ENCODE assay signal across 8 cellular contexts in genomic region chr19:1864480-1865171, GRCh38. TPM values are rescaled to one million over a fixed set of nuclear protein-coding genes. Genes with fewer than 3 reads are reported as not detected.
A peak's percentile ranks its signal among the peaks of the same experiment; 100 is the strongest.
DNase-seq lines count a peak whose midpoint lies in the region; ATAC-seq and TF ChIP-seq lines count a peak whose summit lies in the region.

No MANE protein-coding gene starts in this region.

- H3K4me3 ChIP-seq in CD8-positive, alpha-beta memory T cell (ENCODE audit: low read length), result peak overlapping the region; percentile 66
- no peak overlapping the region for H3K4me3 ChIP-seq in KMS-11 (IDR thresholded peaks at IDR 0.05; ENCODE audit: insufficient read depth, low read depth, low read length)
- peak overlapping the region; percentile 59 to 73 for H3K4me3 ChIP-seq in duodenal mucosa (ENCODE audit: low read depth in 1 of 2, low read length in 2 of 2)
- peak overlapping the region; percentile 83 to 88 (median 86) for H3K4me3 ChIP-seq in right lobe of liver

- POLR2A ChIA-PET in CD8-positive, alpha-beta memory T cell (lab: Charles Lee), result interaction anchor here (0.7 to 2.0 kb wide), 6 partner anchors 8 to 41 kb away, joined by 3 to 14 read pairs (median 6); partner anchors contain the start of genes ADAT3 and SCAMP4
- POLR2A ChIA-PET in activated B cell treated with CpG ODN at 0.5 μM for 24 hours (lab: Charles Lee), result interaction anchor here (0.5 to 1.8 kb wide), 27 partner anchors 9 to 974 kb away, joined by 3 to 68 read pairs (median 6); partner anchors contain the start of genes ABHD17A, ADAT3, MKNK2 and REXO1

- peak overlapping the region in 3 of 8 donors; percentile 52 to 85 (median 81) for H3K27ac Mint-ChIP-seq in CD8-positive, alpha-beta memory T cell
- H3K27ac Mint-ChIP-seq in activated B cell treated with CpG ODN at 0.5 μM for 24 hours, result peak overlapping the region; percentile 92

- H3K9ac ChIP-seq in KMS-11 (peak overlapping the region; percentile 98), duodenal mucosa (ENCODE audit: low read depth in 1 of 2, low read length in 2 of 2) (peak overlapping the region; percentile 68 to 69)

- DNase-seq in CD8-positive, alpha-beta memory T cell, result peak in 3 of 5 donors; percentile 41 to 72 (median 54)
- DNase-seq in activated B cell treated with CpG ODN at 0.5 μM for 24 hours (peak; percentile 75), right lobe of liver (peak; percentile 85 to 87 (median 85)), putamen (ENCODE audit: low spot score) (no peak)
- peak; percentile 60 to 64 for DNase-seq in stimulated activated CD8-positive, alpha-beta memory T cell treated with anti-CD3 and anti-CD28 coated beads, Interleukin-15, amount 100 ng/mL, for 48 hours (ENCODE audit: low read depth in 2 of 2)

- peaks cover 0 to 4% of the 10 kb centered on the region in 2 donors for H3K27me3 Mint-ChIP-seq in CD8-positive, alpha-beta memory T cell
- no peaks in the 10 kb centered on the region for H3K27me3 Mint-ChIP-seq in activated B cell treated with CpG ODN at 0.5 μM for 24 hours

- H3K27me3 ChIP-seq in CD8-positive, alpha-beta memory T cell (ENCODE audit: insufficient read depth, low read length, poor library complexity, severe bottlenecking), result no peaks in the 10 kb centered on the region
- H3K27me3 ChIP-seq in KMS-11 (ENCODE audit: insufficient read depth, low read depth) (no peaks in the 10 kb centered on the region), duodenal mucosa (ENCODE audit: control insufficient read depth in 1 of 2, insufficient read depth in 2 of 2, low read length in 2 of 2) (no peaks in the 10 kb centered on the region), right lobe of liver (no peaks in the 10 kb centered on the region)

- WGBS in right lobe of liver (ENCODE audit: insufficient coverage, low coverage, low lambda C conversion rate, missing lambda C conversion rate), result 0% methylated on average over 2 of the region's 52 CpGs

- TF ChIP-seq CTCF in KMS-11 (conservative IDR thresholded peaks at IDR 0.05; ENCODE audit: low read depth, low read length) (peak; percentile 71), activated B cell treated with CpG ODN at 0.5 μM for 24 hours (IDR thresholded peaks at IDR 0.05) (no peak), right lobe of liver (IDR thresholded peaks at IDR 0.05) (peak; percentile 80 to 88 (median 82))

- H3K9me3 ChIP-seq in CD8-positive, alpha-beta memory T cell (ENCODE audit: low read length), result no peaks in the 10 kb centered on the region
- H3K9me3 ChIP-seq in duodenal mucosa (ENCODE audit: control insufficient read depth in 1 of 2, low read length in 2 of 2), result no peaks in the 10 kb centered on the region
- H3K9me3 ChIP-seq in right lobe of liver, result no peaks in the 10 kb centered on the region

- H3K36me3 Mint-ChIP-seq in CD8-positive, alpha-beta memory T cell, result peaks cover 0 to 9% (median 0%) of the 10 kb centered on the region in 3 donors
- H3K36me3 Mint-ChIP-seq in activated B cell treated with CpG ODN at 0.5 μM for 24 hours (ENCODE audit: low read depth), result peaks cover 2% of the 10 kb centered on the region

- H4K20me1 ChIP-seq in KMS-11 (ENCODE audit: insufficient read depth), result no peaks in the 10 kb centered on the region

- TF ChIP-seq POLR2A in right lobe of liver (IDR thresholded peaks at IDR 0.05), result no peak

- peak overlapping the region; percentile 34 for H2AFZ ChIP-seq in KMS-11 (ENCODE audit: low read depth)

- CTCF ChIA-PET in CD8-positive, alpha-beta memory T cell (lab: Charles Lee), result interaction anchor here (1.0 to 2.7 kb wide), 14 partner anchors 10 to 82 kb away, joined by 3 to 10 read pairs (median 4); partner anchors contain the start of gene ABHD17A
- CTCF ChIA-PET in activated B cell treated with CpG ODN at 0.5 μM for 24 hours (lab: Charles Lee), result interaction anchor here (0.6 to 2.8 kb wide), 15 partner anchors 9 to 218 kb away, joined by 3 to 18 read pairs (median 3); no protein-coding TSS in a partner anchor

- H3K79me2 ChIP-seq in KMS-11 (ENCODE audit: insufficient read depth, low read depth), result peaks cover 30% of the 10 kb centered on the region

- peaks cover 25% of the 10 kb centered on the region for H3K4me1 ChIP-seq in CD8-positive, alpha-beta memory T cell (ENCODE audit: insufficient read depth, low read length)
- no peaks in the 10 kb centered on the region for H3K4me1 ChIP-seq in KMS-11 (ENCODE audit: low read depth, poor library complexity, severe bottlenecking)
- peaks cover 22 to 28% of the 10 kb centered on the region in 2 donors for H3K4me1 ChIP-seq in duodenal mucosa (ENCODE audit: control insufficient read depth in 1 of 2, insufficient read depth in 2 of 2, low read length in 2 of 2)
- peaks cover 0 to 46% (median 12%) of the 10 kb centered on the region in 4 donors for H3K4me1 ChIP-seq in right lobe of liver

- H3K27ac ChIP-seq in CD8-positive, alpha-beta memory T cell (ENCODE audit: low read depth, low read length), result peak overlapping the region; percentile 79
- H3K27ac ChIP-seq in KMS-11, result peak overlapping the region; percentile 94
- H3K27ac ChIP-seq in duodenal mucosa (ENCODE audit: low read depth, low read length), result peak overlapping the region; percentile 75
- H3K27ac ChIP-seq in right lobe of liver, result peak overlapping the region; percentile 75 to 89 (median 88)

- H3K4me3 Mint-ChIP-seq in CD8-positive, alpha-beta memory T cell, result peak overlapping the region; percentile 66 to 92 (median 76)
- H3K4me3 Mint-ChIP-seq in activated B cell treated with CpG ODN at 0.5 μM for 24 hours, result peak overlapping the region; percentile 87

- ATAC-seq in GM19455 (IDR thresholded peaks at IDR 0.05; ENCODE audit: unreplicated experiment) (peak; percentile 25), activated B cell treated with CpG ODN at 0.5 μM for 24 hours (ENCODE audit: low read depth) (peak; percentile 28), right lobe of liver (peak; percentile 52 to 63 (median 60))

- intact Hi-C loops in activated B cell treated with CpG ODN at 0.5 μM for 24 hours (cut with micrococcal nuclease) (loop anchor here (1.0 to 5.0 kb wide), 10 partner anchors 12 to 287 kb away; partner anchors contain the start of genes ABHD17A, ADAT3, AP3D1 and MKNK2), right lobe of liver (cut with DNase I) (no loop called here)

- no peaks in the 10 kb centered on the region for H3K36me3 ChIP-seq in CD8-positive, alpha-beta memory T cell (ENCODE audit: insufficient read depth, low read length)
- H3K36me3 ChIP-seq in KMS-11 (ENCODE audit: insufficient read depth) (no peaks in the 10 kb centered on the region), duodenal mucosa (ENCODE audit: control insufficient read depth in 1 of 2, insufficient read depth in 2 of 2, low read length in 2 of 2) (no peaks in the 10 kb centered on the region), right lobe of liver (no peaks in the 10 kb centered on the region)

- no peaks in the 10 kb centered on the region for H3K9me3 Mint-ChIP-seq in CD8-positive, alpha-beta memory T cell
- no peaks in the 10 kb centered on the region for H3K9me3 Mint-ChIP-seq in activated B cell treated with CpG ODN at 0.5 μM for 24 hours

- peak overlapping the region; percentile 99 for H3K4me2 ChIP-seq in KMS-11

- H3K4me1 Mint-ChIP-seq in CD8-positive, alpha-beta memory T cell, result peaks cover 16 to 48% (median 23%) of the 10 kb centered on the region in 3 donors
- peaks cover 29% of the 10 kb centered on the region for H3K4me1 Mint-ChIP-seq in activated B cell treated with CpG ODN at 0.5 μM for 24 hours

RNA-seq across cellular contexts. Expression of gene KLF16, which starts 1.2 kb away (rescaled TPM):
- 10 to 100 TPM; 42.8 to 43.1 TPM for total RNA-seq in CD8-positive, alpha-beta memory T cell
- polyA plus RNA-seq in CD8-positive, alpha-beta memory T cell, result 0.92 TPM
- 21.5 and 25.2 TPM in 2 replicates for total RNA-seq in activated B cell treated with CpG ODN at 0.5 μM for 24 hours
- total RNA-seq in right lobe of liver, result 10 to 100 TPM in 5 of 6 experiments, 1 to 10 TPM in 1; 9.9 to 23.6 (median 10.8) TPM

RNA-seq across cellular contexts. Expression of gene REXO1, which starts 16.3 kb away (rescaled TPM):
- total RNA-seq in CD8-positive, alpha-beta memory T cell, result 10 to 100 TPM; 61.0 to 63.7 TPM
- 8.7 TPM for polyA plus RNA-seq in CD8-positive, alpha-beta memory T cell
- total RNA-seq in activated B cell treated with CpG ODN at 0.5 μM for 24 hours (56.3 and 69.6 TPM in 2 replicates), right lobe of liver (10 to 100 TPM in 4 of 6 experiments, 1 to 10 TPM in 2; 8.0 to 17.7 (median 12.6) TPM)

RNA-seq across cellular contexts. Expression of gene ABHD17A, which starts 20.7 kb away (rescaled TPM):
- 100 to 1,000 TPM; 105 to 114 TPM for total RNA-seq in CD8-positive, alpha-beta memory T cell
- polyA plus RNA-seq in CD8-positive, alpha-beta memory T cell, result 252 TPM
- total RNA-seq in activated B cell treated with CpG ODN at 0.5 μM for 24 hours (57.4 and 64.3 TPM in 2 replicates), right lobe of liver (10 to 100 TPM; 20.4 to 49.5 (median 23.5) TPM)

RNA-seq across cellular contexts. Expression of gene ADAT3, which starts 40.6 kb away (rescaled TPM):
- total RNA-seq in CD8-positive, alpha-beta memory T cell, result 1 to 10 TPM; 6.3 to 6.6 TPM
- polyA plus RNA-seq in CD8-positive, alpha-beta memory T cell, result 4.6 TPM
- 8.5 and 14.1 TPM in 2 replicates for total RNA-seq in activated B cell treated with CpG ODN at 0.5 μM for 24 hours
- total RNA-seq in right lobe of liver, result 1 to 10 TPM; 1.8 to 5.3 (median 2.7) TPM

RNA-seq across cellular contexts. Expression of gene SCAMP4, which starts 40.6 kb away (rescaled TPM):
- total RNA-seq in CD8-positive, alpha-beta memory T cell, result 10 to 100 TPM; 38.6 to 40.6 TPM
- 16.3 TPM for polyA plus RNA-seq in CD8-positive, alpha-beta memory T cell
- total RNA-seq in activated B cell treated with CpG ODN at 0.5 μM for 24 hours, result 47.6 and 59.7 TPM in 2 replicates
- total RNA-seq in right lobe of liver, result 10 to 100 TPM; 22.1 to 60.6 (median 24.4) TPM
